Comparison of ENCODE assay signal across 18 cellular contexts in the genomic region with DNA sequence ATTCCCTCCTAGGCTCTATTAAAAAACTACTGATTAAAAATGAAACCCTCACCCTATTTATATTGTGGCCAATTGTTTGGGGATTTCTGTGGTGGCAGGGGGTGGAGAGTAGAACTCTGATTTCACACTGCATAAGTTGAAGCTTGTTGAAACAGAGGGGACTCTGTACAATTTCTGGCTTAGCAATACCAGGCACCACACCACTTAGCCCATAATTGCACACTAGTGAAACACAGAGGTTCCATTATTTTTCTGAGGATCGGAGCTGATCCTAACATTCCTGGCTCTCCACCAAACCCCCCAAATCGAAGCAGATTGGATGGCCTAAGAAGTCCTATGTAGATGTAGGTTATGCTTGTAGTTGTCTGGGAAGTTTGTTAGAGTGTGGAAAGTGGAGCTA. TPM values are rescaled to one million over a fixed set of nuclear protein-coding genes. Genes with fewer than 3 reads are reported as not detected.
"Had no signal": no experiment of that assay in that cellular context is flagged by ENCODE, and none has a peak within 500 bp of the region (broad histone marks: within the 10 kb centered on the region; RNA-seq: fewer than 3 reads in every experiment).

No MANE protein-coding gene starts in this region.

- H3K9me3 Mint-ChIP-seq: activated T-helper 1 cell treated with anti-CD3 and anti-CD28 coated beads, Interleukin-12 subunit alpha, Interleukin-12 subunit beta, Interleukin-2, Interleukin-4 antibody, amounts not matched to agents 30 ng/mL and 10 ng/mL and 1 ng/mL, durations not matched to agents 14 hours and 24 hours and 36 hours had no signal

- H3K27me3 Mint-ChIP-seq: T-cell had no signal

- H3K27ac Mint-ChIP-seq: activated T-helper 1 cell treated with anti-CD3 and anti-CD28 coated beads, Interleukin-12 subunit alpha, Interleukin-12 subunit beta, Interleukin-2, Interleukin-4 antibody, amounts not matched to agents 30 ng/mL and 10 ng/mL and 1 ng/mL, durations not matched to agents 14 hours and 24 hours and 36 hours; T-cell had no signal

- H3K27ac ChIP-seq: esophagus muscularis mucosa, ovary, transverse colon, vagina had no signal

- H3K9me3 ChIP-seq: esophagus muscularis mucosa, ovary, transverse colon, vagina had no signal

- DNase-seq: activated naive CD4-positive, alpha-beta T cell; aorta; glutamatergic neuron; kidney; left ventricle myocardium superior; mesenchymal stem cell; ovary; stimulated activated CD4-positive, alpha-beta T cell treated with anti-CD3 and anti-CD28 coated beads, Interleukin-12 subunit alpha, Interleukin-12 subunit beta, amount 100 ng/mL, for 4 hours; stimulated activated CD4-positive, alpha-beta T cell treated with anti-CD3 and anti-CD28 coated beads, Interleukin-2, amount 100 ng/mL, for 24 hours; T-cell; T-helper 9 cell; transverse colon had no signal

- H3K4me3 ChIP-seq: esophagus muscularis mucosa, ovary, transverse colon, vagina had no signal

- FAIRE-seq: bronchial epithelial cell, endometrium, kidney had no signal

- H3K36me3 Mint-ChIP-seq: T-cell had no signal

- H3K36me3 ChIP-seq: esophagus muscularis mucosa, ovary, transverse colon, vagina had no signal

- H3K27me3 ChIP-seq: esophagus muscularis mucosa, ovary, transverse colon, vagina had no signal

- H3K4me1 ChIP-seq: transverse colon, vagina had no signal

- H3K4me1 Mint-ChIP-seq: T-cell had no signal

- H3K4me3 Mint-ChIP-seq: activated T-helper 1 cell treated with anti-CD3 and anti-CD28 coated beads, Interleukin-12 subunit alpha, Interleukin-12 subunit beta, Interleukin-2, Interleukin-4 antibody, amounts not matched to agents 30 ng/mL and 10 ng/mL and 1 ng/mL, durations not matched to agents 14 hours and 24 hours and 36 hours; T-cell had no signal

RNA-seq across cellular contexts. Expression of a gene that starts 47.0 kb away (rescaled TPM):
- total RNA-seq: activated CD8-positive, alpha-beta memory T cell treated with anti-CD3 and anti-CD28 coated beads for 36 hours; activated T-helper 1 cell treated with anti-CD3 and anti-CD28 coated beads, Interleukin-12 subunit alpha, Interleukin-12 subunit beta, Interleukin-2, Interleukin-4 antibody, amounts not matched to agents 30 ng/mL and 10 ng/mL and 1 ng/mL, durations not matched to agents 14 hours and 24 hours and 36 hours had no signal
